18 cellular contexts compared by ENCODE assay signal in the genomic region with DNA sequence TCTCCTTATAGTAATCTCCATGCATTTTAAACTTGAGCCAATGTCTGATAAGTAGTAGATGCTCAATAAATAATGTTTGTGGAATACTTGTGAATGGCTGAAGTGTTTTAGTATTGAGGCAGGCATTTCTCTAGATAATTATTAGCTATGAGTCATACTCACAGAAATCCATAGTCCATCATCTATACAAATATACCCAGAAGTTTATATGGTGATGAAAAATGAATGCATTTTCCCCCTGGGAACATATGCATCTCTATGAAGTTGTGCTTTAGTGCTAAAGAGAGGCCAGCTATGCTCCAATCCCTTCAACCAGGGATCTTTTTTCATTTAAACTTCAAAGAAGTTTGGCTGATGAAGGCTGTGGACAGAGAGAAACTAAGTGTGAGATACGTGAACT. TPM values are rescaled to one million over a fixed set of nuclear protein-coding genes. Genes with fewer than 3 reads are reported as not detected.
A peak's percentile ranks its signal among the peaks of the same experiment; 100 is the strongest.
DNase-seq lines count a peak whose midpoint lies in the region; ATAC-seq and TF ChIP-seq lines count a peak whose summit lies in the region.
"Had no signal": no experiment of that assay in that cellular context is flagged by ENCODE, and none has a peak within 500 bp of the region (broad histone marks: within the 10 kb centered on the region; RNA-seq: fewer than 3 reads in every experiment).

No MANE protein-coding gene starts in this region.

- H3K36me3 ChIP-seq in heart right ventricle (peaks cover 0 to 4% (median 0%) of the 10 kb centered on the region in 9 donors), psoas muscle (ENCODE audit: insufficient read depth in 1 of 2, low read depth in 1 of 2) (peaks cover 0 to 10% of the 10 kb centered on the region in 2 donors), upper lobe of left lung (no peaks in the 10 kb centered on the region)

- H3K27ac ChIP-seq in heart right ventricle = peak overlapping the region; percentile 4 to 88 (median 68)
- peak overlapping the region; percentile 75 for H3K27ac ChIP-seq in psoas muscle
- peak overlapping the region in 3 of 4 donors; percentile 25 to 80 (median 65) for H3K27ac ChIP-seq in upper lobe of left lung
- H3K27ac ChIP-seq: WERI-Rb-1 had no signal

- TF ChIP-seq CTCF in heart right ventricle (IDR thresholded peaks at IDR 0.05) (no peak), endothelial cell (IDR thresholded peaks at IDR 0.05; ENCODE audit: unreplicated experiment) (no peak), psoas muscle (IDR thresholded peaks at IDR 0.05) (no peak), upper lobe of left lung (IDR thresholded peaks at IDR 0.05) (no peak)

- no peak for TF ChIP-seq POLR2A in upper lobe of left lung (IDR thresholded peaks at IDR 0.05)
- no peak for TF ChIP-seq POLR2A in GM18505 (IDR thresholded peaks at IDR 0.05; ENCODE audit: borderline replicate concordance, extremely low read depth, insufficient read depth, insufficient read length)

- no peaks in the 10 kb centered on the region for H3K27me3 ChIP-seq in heart right ventricle
- H3K27me3 ChIP-seq in psoas muscle (ENCODE audit: insufficient read depth in 3 of 3, low read length in 2 of 3) = no peaks in the 10 kb centered on the region
- H3K27me3 ChIP-seq in upper lobe of left lung = no peaks in the 10 kb centered on the region

- H3K27me3 Mint-ChIP-seq in endothelial cell (ENCODE audit: unreplicated experiment) = peaks cover 17% of the 10 kb centered on the region
- H3K27me3 Mint-ChIP-seq: activated CD4-positive, alpha-beta memory T cell treated with anti-CD3 and anti-CD28 coated beads, Interleukin-2, amount 10 ng/mL, durations not matched to agents 7 days and 5 days; activated naive CD8-positive, alpha-beta T cell treated with anti-CD3 and anti-CD28 coated beads for 36 hours; brain had no signal

- H3K4me3 Mint-ChIP-seq in endothelial cell (ENCODE audit: unreplicated experiment) = no peak overlapping the region
- H3K4me3 Mint-ChIP-seq: activated CD4-positive, alpha-beta memory T cell treated with anti-CD3 and anti-CD28 coated beads, Interleukin-2, amount 10 ng/mL, durations not matched to agents 7 days and 5 days; activated naive CD8-positive, alpha-beta T cell treated with anti-CD3 and anti-CD28 coated beads for 36 hours; activated T-cell treated with anti-CD3 and anti-CD28 coated beads, Interleukin-2, amount 50 U/mL, for 4 hours; brain had no signal

- H3K4me3 ChIP-seq in heart right ventricle (no peak overlapping the region), psoas muscle (no peak overlapping the region), upper lobe of left lung (no peak overlapping the region)

- ATAC-seq in heart right ventricle (no peak), psoas muscle (no peak), upper lobe of left lung (ENCODE audit: low FRiP score in 2 of 2) (no peak), HG03196 (IDR thresholded peaks at IDR 0.05; ENCODE audit: unreplicated experiment) (no peak), GM18505 (IDR thresholded peaks at IDR 0.05; ENCODE audit: unreplicated experiment) (no peak)
- ATAC-seq: activated T-cell treated with anti-CD3 and anti-CD28 coated beads, Interleukin-2, amount 50 U/mL, for 4 hours had no signal

- DNase-seq in heart right ventricle = no peak
- DNase-seq in cardiac septum (ENCODE audit: low spot score) = no peak
- no peak for DNase-seq in endothelial cell (ENCODE audit: low spot score)
- no peak for DNase-seq in psoas muscle
- DNase-seq in upper lobe of left lung = no peak
- no peak for DNase-seq in mesenteric fat pad (ENCODE audit: low spot score)
- DNase-seq: activated CD4-positive, alpha-beta memory T cell treated with anti-CD3 and anti-CD28 coated beads, Interleukin-2, amount 10 ng/mL, durations not matched to agents 7 days and 5 days; activated naive CD8-positive, alpha-beta T cell treated with anti-CD3 and anti-CD28 coated beads for 36 hours; activated T-cell treated with anti-CD3 and anti-CD28 coated beads, Interleukin-2, amount 50 U/mL, for 4 hours; kidney; midbrain; NCI-H1105; NCI-H510A; retina; WERI-Rb-1 had no signal

- H3K27ac Mint-ChIP-seq in endothelial cell (ENCODE audit: unreplicated experiment) = peak overlapping the region; percentile 97
- H3K27ac Mint-ChIP-seq: activated CD4-positive, alpha-beta memory T cell treated with anti-CD3 and anti-CD28 coated beads, Interleukin-2, amount 10 ng/mL, durations not matched to agents 7 days and 5 days; activated naive CD8-positive, alpha-beta T cell treated with anti-CD3 and anti-CD28 coated beads for 36 hours; brain had no signal

- peaks cover 28 to 100% (median 99%) of the 10 kb centered on the region in 9 donors for H3K4me1 ChIP-seq in heart right ventricle
- peaks cover 91% of the 10 kb centered on the region for H3K4me1 ChIP-seq in psoas muscle
- peaks cover 85 to 92% (median 87%) of the 10 kb centered on the region in 4 donors for H3K4me1 ChIP-seq in upper lobe of left lung

- intact Hi-C loops in heart right ventricle (cut with DNase I) = loop anchor here in 1 of 10 donors (5.0 kb wide), 1 partner anchor 38 kb away; no protein-coding TSS in a partner anchor
- intact Hi-C loops in cardiac septum (cut with DNase I) = no loop called here
- intact Hi-C loops in psoas muscle (cut with DNase I) = no loop called here

- H3K36me3 Mint-ChIP-seq in endothelial cell (ENCODE audit: low read depth, unreplicated experiment) = peaks cover 53% of the 10 kb centered on the region

- TF ChIP-seq EP300 in upper lobe of left lung (IDR thresholded peaks at IDR 0.05) = no peak

- WGBS in heart right ventricle, 2 donors = 37 to 53% methylated on average over 1 of the region's 1 CpG
- WGBS in psoas muscle, 3 donors = 39 to 70% (median 67%) methylated on average over 1 of the region's 1 CpG
- WGBS in upper lobe of left lung, 2 donors = 64 to 84% methylated on average over 1 of the region's 1 CpG

- H3K4me1 Mint-ChIP-seq in endothelial cell (ENCODE audit: unreplicated experiment) = peaks cover 99% of the 10 kb centered on the region

- no peaks in the 10 kb centered on the region for H3K9me3 Mint-ChIP-seq in endothelial cell (ENCODE audit: unreplicated experiment)
- H3K9me3 Mint-ChIP-seq: activated CD4-positive, alpha-beta memory T cell treated with anti-CD3 and anti-CD28 coated beads, Interleukin-2, amount 10 ng/mL, durations not matched to agents 7 days and 5 days; activated naive CD8-positive, alpha-beta T cell treated with anti-CD3 and anti-CD28 coated beads for 36 hours; activated T-cell treated with anti-CD3 and anti-CD28 coated beads, Interleukin-2, amount 50 U/mL, for 4 hours had no signal

- no peaks in the 10 kb centered on the region for H3K9me3 ChIP-seq in heart right ventricle
- H3K9me3 ChIP-seq in psoas muscle = no peaks in the 10 kb centered on the region
- H3K9me3 ChIP-seq in upper lobe of left lung = no peaks in the 10 kb centered on the region

RNA-seq across cellular contexts. Expression of a gene that starts 17.2 kb away (rescaled TPM):
- total RNA-seq in heart right ventricle (10 to 100 TPM; 59.7 to 95.0 (median 85.2) TPM), cardiac septum (67.6 TPM), endothelial cell (ENCODE audit: unreplicated experiment) (137 TPM), psoas muscle (10 to 100 TPM; 54.3 to 93.1 (median 77.8) TPM), upper lobe of left lung (10 to 100 TPM; 40.9 to 78.4 (median 51.3) TPM), mesenteric fat pad (80.0 TPM)
- polyA plus RNA-seq in heart right ventricle (10 to 100 TPM; 17.2 to 18.7 TPM), psoas muscle (10 to 100 TPM; 13.3 to 61.9 (median 27.4) TPM)
